In genomic region chr2:112317303-112318158, GRCh38 we compare ENCODE assay signal across 24 cellular contexts. TPM values are rescaled to one million over a fixed set of nuclear protein-coding genes. Genes with fewer than 3 reads are reported as not detected.
DNase-seq lines count a peak whose midpoint lies in the region; ATAC-seq, FAIRE-seq and TF ChIP-seq lines count a peak whose summit lies in the region.
"Had no signal": no experiment of that assay in that cellular context is flagged by ENCODE, and none has a peak within 500 bp of the region (broad histone marks: within the 10 kb centered on the region; RNA-seq: fewer than 3 reads in every experiment).

No MANE protein-coding gene starts in this region.

- ATAC-seq in stimulated activated effector memory CD8-positive, alpha-beta T cell treated with anti-CD3 and anti-CD28 coated beads, Interleukin-12 subunit alpha, Interleukin-12 subunit beta, amount 100 ng/mL, for 72 hours: no peak
- ATAC-seq: K562; stimulated activated naive B cell treated with anti-CD40 and anti-IgM and Interleukin-4, amounts not matched to agents 10 μg/mL and 1 μg/mL and 100 μg/mL, for 72 hours; T-helper 17 cell had no signal

- FAIRE-seq in kidney (lab: Jason Lieb, UNC) (peak; percentile 47), urothelium cell line (lab: Jason Lieb, UNC) (no peak)
- FAIRE-seq: G401.6, K562 had no signal

- in situ Hi-C loops in KBM-7 (cut with MboI; ENCODE audit: low pct_unique_long_range_greater_than_20kb, low sequenced_read_pairs): no loop called here

- peaks cover 23% of the 10 kb centered on the region for H3K36me3 Mint-ChIP-seq in stimulated activated effector memory CD8-positive, alpha-beta T cell treated with anti-CD3 and anti-CD28 coated beads, Interleukin-12 subunit alpha, Interleukin-12 subunit beta, amount 100 ng/mL, for 72 hours
- H3K36me3 Mint-ChIP-seq: stimulated activated naive B cell treated with anti-CD40 and anti-IgM and Interleukin-4, amounts not matched to agents 10 μg/mL and 1 μg/mL and 100 μg/mL, for 72 hours had no signal

- no peak overlapping the region for H3K27ac ChIP-seq in kidney (ENCODE audit: low read depth in 2 of 2, low read length in 2 of 2)
- H3K27ac ChIP-seq: upper lobe of left lung had no signal

- intact Hi-C loops in kidney (cut with DNase I): no loop called here

- TF ChIP-seq CTCF in cardiac fibroblast (IDR thresholded peaks at IDR 0.05; ENCODE audit: low read depth, low read length) (no peak), kidney (IDR thresholded peaks at IDR 0.05; ENCODE audit: borderline replicate concordance, extremely low read depth, insufficient read depth) (no peak)

- H3K4me3 ChIP-seq in cardiac fibroblast (replicated peaks in 1 of 2; ENCODE audit: low read depth in 2 of 2, low read length in 2 of 2) (no peak overlapping the region), kidney (ENCODE audit: low read length in 2 of 2) (no peak overlapping the region)
- H3K4me3 ChIP-seq: K562, upper lobe of left lung had no signal

- no peak overlapping the region for H3K9ac ChIP-seq in kidney (ENCODE audit: low read length in 2 of 2)

- H3K9me3 ChIP-seq in kidney (ENCODE audit: control insufficient read depth in 1 of 2, low read length in 2 of 2): no peaks in the 10 kb centered on the region
- H3K9me3 ChIP-seq: upper lobe of left lung had no signal

- DNase-seq in GM03348 (ENCODE audit: low spot score) (peak; percentile 22), cardiac fibroblast (ENCODE audit: low read depth in 2 of 2) (peak; percentile 33 to 59), kidney (no peak), KBM-7 (no peak), HT-29 (ENCODE audit: low spot score) (no peak), urothelium cell line (ENCODE audit: low spot score) (no peak), HuH-7 (ENCODE audit: low spot score) (no peak)
- no peak for DNase-seq in stimulated activated effector memory CD8-positive, alpha-beta T cell treated with anti-CD3 and anti-CD28 coated beads, Interleukin-12 subunit alpha, Interleukin-12 subunit beta, amount 100 ng/mL, for 72 hours (ENCODE audit: low spot score in 2 of 2)
- DNase-seq: activated CD4-positive, alpha-beta T cell treated with anti-CD3 and anti-CD28 coated beads for 48 hours; activated naive CD4-positive, alpha-beta T cell treated with anti-CD3 and anti-CD28 coated beads, Interleukin-2, amount 10 ng/mL, durations not matched to agents 7 days and 5 days; activated T-cell treated with anti-CD3 and anti-CD28 coated beads, Interleukin-2, amount 50 U/mL, for 48 hours; anterior cingulate cortex; CD4-positive, alpha-beta T cell; DMS 273 treated with DMSO at 0.1 percent for 48 hours; H7; NCI-H2171; NCI-H524 treated with DMSO at 0.1 percent for 48 hours; stimulated activated naive B cell treated with anti-CD40 and anti-IgM and Interleukin-4, amounts not matched to agents 10 μg/mL and 1 μg/mL and 100 μg/mL, for 72 hours; T-helper 17 cell; upper lobe of left lung had no signal

- H3K27ac Mint-ChIP-seq in stimulated activated effector memory CD8-positive, alpha-beta T cell treated with anti-CD3 and anti-CD28 coated beads, Interleukin-12 subunit alpha, Interleukin-12 subunit beta, amount 100 ng/mL, for 72 hours: peak overlapping the region; percentile 34
- H3K27ac Mint-ChIP-seq: activated naive CD4-positive, alpha-beta T cell treated with anti-CD3 and anti-CD28 coated beads, Interleukin-2, amount 10 ng/mL, durations not matched to agents 7 days and 5 days; CD4-positive, alpha-beta T cell; stimulated activated naive B cell treated with anti-CD40 and anti-IgM and Interleukin-4, amounts not matched to agents 10 μg/mL and 1 μg/mL and 100 μg/mL, for 72 hours; T-helper 17 cell had no signal

- H3K4me1 ChIP-seq in kidney (ENCODE audit: control insufficient read depth in 1 of 2, insufficient read depth in 1 of 2, low read depth in 1 of 2, low read length in 2 of 2): no peaks in the 10 kb centered on the region
- H3K4me1 ChIP-seq: upper lobe of left lung had no signal

- no peak overlapping the region for H3K4me3 Mint-ChIP-seq in stimulated activated effector memory CD8-positive, alpha-beta T cell treated with anti-CD3 and anti-CD28 coated beads, Interleukin-12 subunit alpha, Interleukin-12 subunit beta, amount 100 ng/mL, for 72 hours
- H3K4me3 Mint-ChIP-seq: activated naive CD4-positive, alpha-beta T cell treated with anti-CD3 and anti-CD28 coated beads, Interleukin-2, amount 10 ng/mL, durations not matched to agents 7 days and 5 days; CD4-positive, alpha-beta T cell; central memory CD8-positive, alpha-beta T cell; nephron; stimulated activated naive B cell treated with anti-CD40 and anti-IgM and Interleukin-4, amounts not matched to agents 10 μg/mL and 1 μg/mL and 100 μg/mL, for 72 hours; T-helper 17 cell had no signal

- H3K36me3 ChIP-seq in kidney (ENCODE audit: control insufficient read depth in 1 of 2, insufficient read depth in 2 of 2, low read length in 2 of 2): no peaks in the 10 kb centered on the region

- no peaks in the 10 kb centered on the region for H3K4me1 Mint-ChIP-seq in stimulated activated effector memory CD8-positive, alpha-beta T cell treated with anti-CD3 and anti-CD28 coated beads, Interleukin-12 subunit alpha, Interleukin-12 subunit beta, amount 100 ng/mL, for 72 hours
- H3K4me1 Mint-ChIP-seq: activated naive CD4-positive, alpha-beta T cell treated with anti-CD3 and anti-CD28 coated beads, Interleukin-2, amount 10 ng/mL, durations not matched to agents 7 days and 5 days; central memory CD8-positive, alpha-beta T cell; stimulated activated naive B cell treated with anti-CD40 and anti-IgM and Interleukin-4, amounts not matched to agents 10 μg/mL and 1 μg/mL and 100 μg/mL, for 72 hours; T-helper 17 cell had no signal

- H3K9me3 Mint-ChIP-seq in stimulated activated effector memory CD8-positive, alpha-beta T cell treated with anti-CD3 and anti-CD28 coated beads, Interleukin-12 subunit alpha, Interleukin-12 subunit beta, amount 100 ng/mL, for 72 hours: no peaks in the 10 kb centered on the region
- H3K9me3 Mint-ChIP-seq: activated naive CD4-positive, alpha-beta T cell treated with anti-CD3 and anti-CD28 coated beads, Interleukin-2, amount 10 ng/mL, durations not matched to agents 7 days and 5 days; CD4-positive, alpha-beta T cell; central memory CD8-positive, alpha-beta T cell; nephron; stimulated activated naive B cell treated with anti-CD40 and anti-IgM and Interleukin-4, amounts not matched to agents 10 μg/mL and 1 μg/mL and 100 μg/mL, for 72 hours had no signal

RNA-seq across cellular contexts. Expression of gene ZC3H6, which starts 42.1 kb away (rescaled TPM):
- total RNA-seq in kidney: 17.1 TPM
- 1.4 TPM for polyA plus RNA-seq in kidney (ENCODE audit: insufficient read depth, low read depth, low replicate concordance)
- 0.50 and 1.2 TPM in 2 replicates for total RNA-seq in HT-29 (2014; rRNA removed; shearing (Covaris generic))

Comparison
In these comparisons a context has a peak if more than half of its experiments do, and no peak if none do; other contexts are left out.
1. DNase-seq: peak in GM03348 (single experiment) and cardiac fibroblast (2 of 2); none in kidney (single experiment), stimulated activated effector memory CD8-positive, alpha-beta T cell treated with anti-CD3 and anti-CD28 coated beads, Interleukin-12 subunit alpha, Interleukin-12 subunit beta, amount 100 ng/mL, for 72 hours (0 of 2), KBM-7 (single experiment), HT-29 (single experiment), urothelium cell line (single experiment) and HuH-7 (single experiment).